In the genomic region with DNA sequence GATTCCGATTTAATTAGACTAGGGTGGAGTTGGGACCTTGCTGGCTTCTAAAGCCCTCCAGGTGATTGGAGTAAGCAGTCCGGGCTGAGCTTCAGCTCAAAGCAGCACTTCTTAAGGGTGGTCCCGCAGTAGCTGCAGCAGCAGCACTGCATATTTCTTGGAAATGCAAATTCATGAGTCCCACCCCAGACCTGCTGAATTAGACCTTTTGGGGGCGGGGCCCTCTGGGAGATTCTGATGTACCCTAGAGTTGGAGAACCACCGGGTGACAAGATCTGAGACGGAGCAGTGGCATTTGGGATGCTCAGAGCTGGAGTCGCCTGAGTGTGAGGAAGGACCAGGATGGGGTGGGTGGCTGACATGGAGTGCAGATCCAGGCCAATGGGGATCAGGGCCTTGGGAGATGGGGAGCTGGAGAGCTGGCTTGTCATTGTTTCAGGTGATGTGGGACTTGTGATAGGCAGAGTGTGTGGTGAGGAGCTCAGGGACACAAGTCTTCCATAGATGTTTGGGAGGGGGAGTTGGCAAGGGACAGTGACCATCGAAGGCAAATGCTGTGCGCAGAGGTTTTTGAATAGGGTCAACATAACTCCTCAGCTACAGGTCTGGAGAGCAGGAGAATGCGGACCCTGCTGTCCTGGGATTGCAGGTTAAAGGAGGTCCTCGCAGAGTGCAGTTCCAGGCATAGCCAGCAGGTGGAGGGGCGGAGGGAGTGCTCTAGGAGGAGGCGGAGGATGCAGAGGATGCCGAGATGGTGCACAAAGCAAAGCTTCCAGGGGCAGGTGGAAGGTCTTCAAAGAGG, we compare ENCODE assay signal across 9 cellular contexts.
DNase-seq lines count a peak whose midpoint lies in the region; ATAC-seq and TF ChIP-seq lines count a peak whose summit lies in the region.
"Had no signal": no experiment of that assay in that cellular context is flagged by ENCODE, and none has a peak within 500 bp of the region (broad histone marks: within the 10 kb centered on the region; RNA-seq: fewer than 3 reads in every experiment).

No MANE protein-coding gene starts in this region.

- no peak for TF ChIP-seq POLR2A in gastrocnemius medialis (IDR thresholded peaks at IDR 0.05)

- peak; percentile 84 for ATAC-seq in GM18873 (IDR thresholded peaks at IDR 0.05; ENCODE audit: low FRiP score, unreplicated experiment)
- peak; percentile 74 for ATAC-seq in HG03469 (IDR thresholded peaks at IDR 0.05; ENCODE audit: unreplicated experiment)
- ATAC-seq in left cardiac atrium, result peak; percentile 53 to 71
- peak; percentile 67 to 84 for ATAC-seq in gastrocnemius medialis
- ATAC-seq in GM18861 (IDR thresholded peaks at IDR 0.05; ENCODE audit: unreplicated experiment), result no peak

- no peaks in the 10 kb centered on the region for H3K9me3 Mint-ChIP-seq in activated naive CD4-positive, alpha-beta T cell treated with anti-CD3 and anti-CD28 coated beads, Interleukin-2, amount 10 ng/mL, durations not matched to agents 7 days and 5 days

- H3K4me3 ChIP-seq in BE2C (ENCODE audit: low read depth, low read length) (no peak overlapping the region), gastrocnemius medialis (no peak overlapping the region)

- TF ChIP-seq CTCF in BE2C (IDR thresholded peaks at IDR 0.05; ENCODE audit: low read depth, low read length), result peak; percentile 69
- TF ChIP-seq CTCF in gastrocnemius medialis (IDR thresholded peaks at IDR 0.05 in 4 of 5, conservative IDR thresholded peaks at IDR 0.05 in 1 of 5), result peak; percentile 50 to 83 (median 76)

- no peaks in the 10 kb centered on the region for H3K36me3 Mint-ChIP-seq in activated naive CD4-positive, alpha-beta T cell treated with anti-CD3 and anti-CD28 coated beads, Interleukin-2, amount 10 ng/mL, durations not matched to agents 7 days and 5 days
- H3K36me3 Mint-ChIP-seq: IgD-negative memory B cell had no signal

- CTCF ChIA-PET in activated naive CD4-positive, alpha-beta T cell treated with anti-CD3 and anti-CD28 coated beads, Interleukin-2, amount 10 ng/mL, durations not matched to agents 7 days and 5 days (lab: Charles Lee), result interaction anchor here (0.7 to 1.7 kb wide), 6 partner anchors 14 to 1297 kb away, joined by 3 to 5 read pairs (median 4); no protein-coding TSS in a partner anchor

- H3K4me3 Mint-ChIP-seq in activated naive CD4-positive, alpha-beta T cell treated with anti-CD3 and anti-CD28 coated beads, Interleukin-2, amount 10 ng/mL, durations not matched to agents 7 days and 5 days, result no peak overlapping the region
- H3K4me3 Mint-ChIP-seq: IgD-negative memory B cell had no signal

- in situ Hi-C loops in gastrocnemius medialis (cut with MboI; ENCODE audit: low sequenced_read_pairs in 4 of 4), result loop anchor here in 1 of 4 donors (25.0 kb wide), 1 partner anchor 509 kb away; no protein-coding TSS in a partner anchor

- H3K36me3 ChIP-seq in BE2C (no peaks in the 10 kb centered on the region), gastrocnemius medialis (no peaks in the 10 kb centered on the region)

- H3K9me3 ChIP-seq in BE2C (no peaks in the 10 kb centered on the region), gastrocnemius medialis (no peaks in the 10 kb centered on the region)

- no peak overlapping the region for H3K27ac ChIP-seq in gastrocnemius medialis

- DNase-seq in BE2C (peak; percentile 68), RPMI7951 (ENCODE audit: low read depth) (peak; percentile 40), left cardiac atrium (peak; percentile 40), gastrocnemius medialis (peak; percentile 29 to 36)
- DNase-seq in activated naive CD4-positive, alpha-beta T cell treated with anti-CD3 and anti-CD28 coated beads, Interleukin-2, amount 10 ng/mL, durations not matched to agents 7 days and 5 days, result peak; percentile 71

- H3K4me1 ChIP-seq in BE2C, result no peaks in the 10 kb centered on the region
- H3K4me1 ChIP-seq in gastrocnemius medialis, result no peaks in the 10 kb centered on the region

- intact Hi-C loops in left cardiac atrium (cut with DNase I) (loop anchor here in 1 of 2 donors (5.0 kb wide), 1 partner anchor 509 kb away; no protein-coding TSS in a partner anchor), gastrocnemius medialis (cut with DNase I; ENCODE audit: low total_unique reads) (loop anchor here (5.0 kb wide), 2 partner anchors 129 to 504 kb away; a partner anchor contains a TSS)

- H3K27me3 ChIP-seq in BE2C, result no peaks in the 10 kb centered on the region
- H3K27me3 ChIP-seq in gastrocnemius medialis, result no peaks in the 10 kb centered on the region

- no peaks in the 10 kb centered on the region for H3K4me1 Mint-ChIP-seq in activated naive CD4-positive, alpha-beta T cell treated with anti-CD3 and anti-CD28 coated beads, Interleukin-2, amount 10 ng/mL, durations not matched to agents 7 days and 5 days

- peaks cover 18% of the 10 kb centered on the region for H3K27me3 Mint-ChIP-seq in activated naive CD4-positive, alpha-beta T cell treated with anti-CD3 and anti-CD28 coated beads, Interleukin-2, amount 10 ng/mL, durations not matched to agents 7 days and 5 days

- no peak overlapping the region for H3K27ac Mint-ChIP-seq in activated naive CD4-positive, alpha-beta T cell treated with anti-CD3 and anti-CD28 coated beads, Interleukin-2, amount 10 ng/mL, durations not matched to agents 7 days and 5 days
